In the genomic region with DNA sequence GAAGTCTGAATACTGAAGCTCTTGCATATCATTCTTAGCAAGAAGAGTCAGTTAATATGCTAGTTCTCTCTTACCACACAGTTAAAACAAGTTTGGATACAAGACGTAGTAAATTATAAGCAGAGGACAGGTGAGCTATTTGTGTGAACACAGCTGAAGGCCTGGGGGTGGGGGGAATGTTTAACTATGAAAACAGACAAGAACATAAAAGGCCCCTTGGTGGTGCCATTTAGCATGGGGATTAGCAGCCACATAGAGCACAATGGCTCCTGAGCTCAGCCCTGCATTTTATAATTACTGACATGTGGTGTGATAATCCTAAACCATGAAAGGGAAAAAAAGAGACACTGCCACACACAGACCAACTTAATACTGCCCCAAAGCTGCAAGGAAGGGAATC, we compare ENCODE assay signal across 11 cellular contexts.
A peak's percentile ranks its signal among the peaks of the same experiment; 100 is the strongest.
DNase-seq lines count a peak whose midpoint lies in the region; ATAC-seq, FAIRE-seq and TF ChIP-seq lines count a peak whose summit lies in the region.
"Had no signal": no experiment of that assay in that cellular context is flagged by ENCODE, and none has a peak within 500 bp of the region (broad histone marks: within the 10 kb centered on the region; RNA-seq: fewer than 3 reads in every experiment).

No MANE protein-coding gene starts in this region.

- H3K4me3 Mint-ChIP-seq in activated CD8-positive, alpha-beta T cell treated with anti-CD3 and anti-CD28 coated beads for 36 hours: no peak overlapping the region
- H3K4me3 Mint-ChIP-seq in activated CD8-positive, alpha-beta T cell treated with anti-CD3 and anti-CD28 coated beads, Interleukin-2, amount 10 ng/mL, durations not matched to agents 7 days and 5 days: no peak overlapping the region
- peak overlapping the region; percentile 65 for H3K4me3 Mint-ChIP-seq in type B pancreatic cell
- H3K4me3 Mint-ChIP-seq: activated T-helper 1 cell treated with anti-CD3 and anti-CD28 coated beads, Interleukin-12 subunit alpha, Interleukin-12 subunit beta, Interleukin-2, Interleukin-4 antibody, amounts not matched to agents 30 ng/mL and 10 ng/mL and 1 ng/mL, durations not matched to agents 14 hours and 24 hours and 36 hours; T-helper 1 cell treated with Interleukin-12 subunit alpha and Interleukin-12 subunit beta and Interleukin-4 antibody, amounts not matched to agents 30 μg/mL and 1 μg/mL, for 36 hours had no signal

- FAIRE-seq in GM19239 (lab: Jason Lieb, UNC): no peak

- peaks cover 3% of the 10 kb centered on the region for H3K9me3 Mint-ChIP-seq in activated CD8-positive, alpha-beta T cell treated with anti-CD3 and anti-CD28 coated beads for 36 hours
- no peaks in the 10 kb centered on the region for H3K9me3 Mint-ChIP-seq in activated CD8-positive, alpha-beta T cell treated with anti-CD3 and anti-CD28 coated beads, Interleukin-2, amount 10 ng/mL, durations not matched to agents 7 days and 5 days (ENCODE audit: insufficient read depth)
- H3K9me3 Mint-ChIP-seq in type B pancreatic cell: no peaks in the 10 kb centered on the region

- DNase-seq in activated CD8-positive, alpha-beta T cell treated with anti-CD3 and anti-CD28 coated beads for 36 hours: no peak
- no peak for DNase-seq in activated CD8-positive, alpha-beta T cell treated with anti-CD3 and anti-CD28 coated beads, Interleukin-2, amount 10 ng/mL, durations not matched to agents 7 days and 5 days
- DNase-seq in NCI-H69 (lab: John Stamatoyannopoulos, UW) (peak; percentile 80), esophagus squamous epithelium (lab: John Stamatoyannopoulos, UW) (no peak), type B pancreatic cell (ENCODE audit: extremely low spot score, unreplicated experiment) (no peak), GM19239 (ENCODE audit: insufficient read length, low spot score) (no peak), inferior parietal cortex (ENCODE audit: extremely low spot score) (no peak)
- no peak for DNase-seq in activated CD4-positive, CD25-positive, alpha-beta regulatory T cell (lab: John Stamatoyannopoulos, UW)
- DNase-seq: cortex of kidney had no signal

- H3K27ac Mint-ChIP-seq in activated CD8-positive, alpha-beta T cell treated with anti-CD3 and anti-CD28 coated beads for 36 hours: no peak overlapping the region
- H3K27ac Mint-ChIP-seq in activated CD8-positive, alpha-beta T cell treated with anti-CD3 and anti-CD28 coated beads, Interleukin-2, amount 10 ng/mL, durations not matched to agents 7 days and 5 days: no peak overlapping the region
- no peak overlapping the region for H3K27ac Mint-ChIP-seq in type B pancreatic cell
- H3K27ac Mint-ChIP-seq: activated T-helper 1 cell treated with anti-CD3 and anti-CD28 coated beads, Interleukin-12 subunit alpha, Interleukin-12 subunit beta, Interleukin-2, Interleukin-4 antibody, amounts not matched to agents 30 ng/mL and 10 ng/mL and 1 ng/mL, durations not matched to agents 14 hours and 24 hours and 36 hours; T-helper 1 cell treated with Interleukin-12 subunit alpha and Interleukin-12 subunit beta and Interleukin-4 antibody, amounts not matched to agents 30 μg/mL and 1 μg/mL, for 36 hours had no signal

- POLR2A ChIA-PET in activated CD8-positive, alpha-beta T cell treated with anti-CD3 and anti-CD28 coated beads for 36 hours (lab: Charles Lee): interaction anchor here (0.6 to 1.4 kb wide), 2 partner anchors 18 to 177 kb away, joined by 3 read pairs; no protein-coding TSS in a partner anchor
- POLR2A ChIA-PET in activated CD8-positive, alpha-beta T cell treated with anti-CD3 and anti-CD28 coated beads, Interleukin-2, amount 10 ng/mL, durations not matched to agents 7 days and 5 days (lab: Charles Lee): no interaction called here

- no peak for TF ChIP-seq CTCF in activated CD8-positive, alpha-beta T cell treated with anti-CD3 and anti-CD28 coated beads for 36 hours (IDR thresholded peaks at IDR 0.05)
- TF ChIP-seq CTCF in esophagus squamous epithelium (IDR thresholded peaks at IDR 0.05): no peak
- TF ChIP-seq CTCF in type B pancreatic cell (conservative IDR thresholded peaks at IDR 0.05): no peak

- H3K27me3 Mint-ChIP-seq in activated CD8-positive, alpha-beta T cell treated with anti-CD3 and anti-CD28 coated beads for 36 hours: no peaks in the 10 kb centered on the region
- no peaks in the 10 kb centered on the region for H3K27me3 Mint-ChIP-seq in activated CD8-positive, alpha-beta T cell treated with anti-CD3 and anti-CD28 coated beads, Interleukin-2, amount 10 ng/mL, durations not matched to agents 7 days and 5 days (ENCODE audit: low read depth)
- H3K27me3 Mint-ChIP-seq in type B pancreatic cell: no peaks in the 10 kb centered on the region

- H3K4me3 ChIP-seq in esophagus squamous epithelium: no peak overlapping the region

- H3K36me3 ChIP-seq in esophagus squamous epithelium: peaks cover 0 to 14% (median 0%) of the 10 kb centered on the region in 3 donors

- ATAC-seq in activated CD8-positive, alpha-beta T cell treated with anti-CD3 and anti-CD28 coated beads for 36 hours: peak; percentile 47
- ATAC-seq in activated CD8-positive, alpha-beta T cell treated with anti-CD3 and anti-CD28 coated beads, Interleukin-2, amount 10 ng/mL, durations not matched to agents 7 days and 5 days: no peak

- no peaks in the 10 kb centered on the region for H3K27me3 ChIP-seq in esophagus squamous epithelium

- H3K9me3 ChIP-seq in esophagus squamous epithelium: no peaks in the 10 kb centered on the region

- peaks cover 28% of the 10 kb centered on the region for H3K4me1 Mint-ChIP-seq in activated CD8-positive, alpha-beta T cell treated with anti-CD3 and anti-CD28 coated beads for 36 hours (ENCODE audit: low read depth)
- peaks cover 20% of the 10 kb centered on the region for H3K4me1 Mint-ChIP-seq in activated CD8-positive, alpha-beta T cell treated with anti-CD3 and anti-CD28 coated beads, Interleukin-2, amount 10 ng/mL, durations not matched to agents 7 days and 5 days (ENCODE audit: low read depth)
- peaks cover 67% of the 10 kb centered on the region for H3K4me1 Mint-ChIP-seq in type B pancreatic cell (ENCODE audit: unreplicated experiment)

- no peak for TF ChIP-seq POLR2A in esophagus squamous epithelium (IDR thresholded peaks at IDR 0.05)

- intact Hi-C loops in activated CD8-positive, alpha-beta T cell treated with anti-CD3 and anti-CD28 coated beads for 36 hours (cut with micrococcal nuclease): no loop called here
- intact Hi-C loops in esophagus squamous epithelium (cut with DNase I): no loop called here

- CTCF ChIA-PET in activated CD8-positive, alpha-beta T cell treated with anti-CD3 and anti-CD28 coated beads for 36 hours (lab: Charles Lee): interaction anchor here (1.1 to 1.3 kb wide), 3 partner anchors 9 to 19 kb away, joined by 3 read pairs; no protein-coding TSS in a partner anchor
- CTCF ChIA-PET in activated CD8-positive, alpha-beta T cell treated with anti-CD3 and anti-CD28 coated beads, Interleukin-2, amount 10 ng/mL, durations not matched to agents 7 days and 5 days (lab: Charles Lee): interaction anchor here (0.7 to 1.2 kb wide), 3 partner anchors 93 to 134 kb away, joined by 3 to 5 read pairs (median 4); a partner anchor contains a TSS

- WGBS in esophagus squamous epithelium, 2 donors: 55 to 74% methylated on average over 1 of the region's 1 CpG

- H3K27ac ChIP-seq in esophagus squamous epithelium: peak overlapping the region in 3 of 4 donors; percentile 64 to 76 (median 65)

- peaks cover 7% of the 10 kb centered on the region for H3K36me3 Mint-ChIP-seq in activated CD8-positive, alpha-beta T cell treated with anti-CD3 and anti-CD28 coated beads for 36 hours (ENCODE audit: low read depth)
- peaks cover 2% of the 10 kb centered on the region for H3K36me3 Mint-ChIP-seq in activated CD8-positive, alpha-beta T cell treated with anti-CD3 and anti-CD28 coated beads, Interleukin-2, amount 10 ng/mL, durations not matched to agents 7 days and 5 days (ENCODE audit: low read depth)
- H3K36me3 Mint-ChIP-seq in type B pancreatic cell: peaks cover 20% of the 10 kb centered on the region

- peaks cover 22 to 88% (median 47%) of the 10 kb centered on the region in 3 donors for H3K4me1 ChIP-seq in esophagus squamous epithelium
